Comparison of ENCODE assay signal across 8 cellular contexts in the genomic region with DNA sequence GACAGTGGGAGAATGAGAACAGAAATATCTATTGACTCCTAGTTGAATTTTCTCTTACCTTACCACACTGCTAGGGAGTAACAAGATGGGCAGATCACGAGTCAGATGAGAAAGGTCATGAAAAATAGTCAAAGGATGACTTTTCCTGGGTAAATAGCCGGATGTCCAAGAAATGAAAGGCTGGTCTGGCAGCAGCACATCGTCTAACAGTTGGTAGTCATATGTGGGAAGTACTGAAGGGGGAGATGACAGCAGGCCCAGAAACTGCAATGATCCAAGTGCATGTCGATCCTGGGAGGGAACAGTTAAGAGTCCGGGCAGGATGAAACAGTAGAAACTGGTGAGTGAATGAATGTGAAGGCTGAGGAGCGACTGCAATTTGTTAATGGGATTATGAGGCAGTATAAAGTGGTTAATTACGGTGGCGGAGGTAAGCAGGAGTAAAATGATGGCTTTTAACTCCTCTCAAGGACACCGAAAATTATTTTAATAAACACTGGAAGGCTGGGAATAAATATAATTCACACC. TPM values are rescaled to one million over a fixed set of nuclear protein-coding genes. Genes with fewer than 3 reads are reported as not detected.
A peak's percentile ranks its signal among the peaks of the same experiment; 100 is the strongest.
DNase-seq lines count a peak whose midpoint lies in the region; ATAC-seq and TF ChIP-seq lines count a peak whose summit lies in the region.

No MANE protein-coding gene starts in this region.

- WGBS in liver, result 8% methylated on average over 9 of the region's 9 CpGs
- 1 to 3% methylated on average over 9 of the region's 9 CpGs for WGBS in testis, 2 donors

- H3K36me3 ChIP-seq in CD4-positive, CD25-positive, alpha-beta regulatory T cell (ENCODE audit: control insufficient read depth, insufficient read depth, low read length), result no peaks in the 10 kb centered on the region
- H3K36me3 ChIP-seq in Peyer's patch (no peaks in the 10 kb centered on the region), colonic mucosa (no peaks in the 10 kb centered on the region), liver (ENCODE audit: control insufficient read depth in 4 of 4, insufficient read depth in 3 of 4, low read depth in 1 of 4, low read length in 3 of 4) (no peaks in the 10 kb centered on the region), testis (ENCODE audit: low read depth, missing control alignments) (no peaks in the 10 kb centered on the region)

- intact Hi-C loops in colonic mucosa (cut with DNase I) (no loop called here), testis (cut with DNase I; ENCODE audit: low total_unique reads) (no loop called here)

- H3K27ac ChIP-seq in CD4-positive, CD25-positive, alpha-beta regulatory T cell (ENCODE audit: insufficient read depth, low read length, poor library complexity, severe bottlenecking), result peak overlapping the region; percentile 5
- H3K27ac ChIP-seq in Peyer's patch (peak overlapping the region; percentile 93 to 98 (median 96)), colonic mucosa (peak overlapping the region; percentile 91), liver (ENCODE audit: low read depth in 1 of 2, low read length in 2 of 2) (peak overlapping the region; percentile 92 to 98), testis (peak overlapping the region; percentile 97)

- TF ChIP-seq RAD21 in liver (IDR thresholded peaks at IDR 0.05), result no peak

- H3K4me3 Mint-ChIP-seq in CD4-positive, CD25-positive, alpha-beta regulatory T cell, result peak overlapping the region; percentile 83 to 93 (median 90)

- peak overlapping the region; percentile 78 to 95 (median 94) for H3K27ac Mint-ChIP-seq in CD4-positive, CD25-positive, alpha-beta regulatory T cell

- DNase-seq in CD4-positive, CD25-positive, alpha-beta regulatory T cell, result no peak
- peak; percentile 87 for DNase-seq in HS-27A (ENCODE audit: low read depth)
- no peak for DNase-seq in Peyer's patch
- peak; percentile 27 for DNase-seq in colonic mucosa
- DNase-seq in testis, result peak; percentile 50
- no peak for DNase-seq in SKM-1 treated with dmso at 0.1 percent for 144 hours (lab: John Stamatoyannopoulos, UW; ENCODE audit: unreplicated experiment)

- H3K4me3 ChIP-seq in CD4-positive, CD25-positive, alpha-beta regulatory T cell (ENCODE audit: low read depth, low read length), result peak overlapping the region; percentile 59
- H3K4me3 ChIP-seq in Peyer's patch (peak overlapping the region; percentile 85 to 99 (median 98)), colonic mucosa (peak overlapping the region; percentile 78), liver (ENCODE audit: low read depth in 1 of 3, low read length in 3 of 3) (peak overlapping the region; percentile 74 to 85 (median 74)), testis (peak overlapping the region; percentile 85 to 96)

- ATAC-seq in CD4-positive, CD25-positive, alpha-beta regulatory T cell (ENCODE audit: low read depth in 2 of 2), result no peak
- no peak for ATAC-seq in HG03097 (IDR thresholded peaks at IDR 0.05; ENCODE audit: low FRiP score, unreplicated experiment)

- no peaks in the 10 kb centered on the region for H3K27me3 ChIP-seq in CD4-positive, CD25-positive, alpha-beta regulatory T cell (ENCODE audit: control insufficient read depth, insufficient read depth, low read length)
- H3K27me3 ChIP-seq in Peyer's patch (no peaks in the 10 kb centered on the region), colonic mucosa (no peaks in the 10 kb centered on the region), liver (ENCODE audit: control insufficient read depth in 4 of 4, insufficient read depth in 4 of 4, low read length in 3 of 4) (no peaks in the 10 kb centered on the region), testis (no peaks in the 10 kb centered on the region)

- no peaks in the 10 kb centered on the region for H3K9me3 ChIP-seq in CD4-positive, CD25-positive, alpha-beta regulatory T cell (ENCODE audit: control insufficient read depth in 2 of 2, low read length in 2 of 2)
- H3K9me3 ChIP-seq in Peyer's patch (no peaks in the 10 kb centered on the region), colonic mucosa (no peaks in the 10 kb centered on the region), liver (ENCODE audit: control insufficient read depth in 4 of 4, low read length in 3 of 4) (no peaks in the 10 kb centered on the region), testis (no peaks in the 10 kb centered on the region)

- H3K9ac ChIP-seq in colonic mucosa (ENCODE audit: low read depth in 2 of 2, low read length in 2 of 2) (peak overlapping the region; percentile 58 to 91), liver (ENCODE audit: low read depth in 1 of 2, low read length in 2 of 2) (peak overlapping the region; percentile 49 to 98)

- H3K4me1 Mint-ChIP-seq in CD4-positive, CD25-positive, alpha-beta regulatory T cell, result peaks cover 14 to 41% (median 27%) of the 10 kb centered on the region in 4 donors

- H3K27me3 Mint-ChIP-seq in CD4-positive, CD25-positive, alpha-beta regulatory T cell, result peaks cover 6% of the 10 kb centered on the region

- TF ChIP-seq POLR2A in Peyer's patch (IDR thresholded peaks at IDR 0.05) (no peak), testis (IDR thresholded peaks at IDR 0.05) (no peak)

- H3K36me3 Mint-ChIP-seq in CD4-positive, CD25-positive, alpha-beta regulatory T cell, result no peaks in the 10 kb centered on the region

- H3K4me1 ChIP-seq in CD4-positive, CD25-positive, alpha-beta regulatory T cell (ENCODE audit: control insufficient read depth, insufficient read depth, low read length, poor library complexity, severe bottlenecking), result peaks cover 22% of the 10 kb centered on the region
- H3K4me1 ChIP-seq in Peyer's patch (peaks cover 0 to 27% (median 5%) of the 10 kb centered on the region in 4 donors), colonic mucosa (no peaks in the 10 kb centered on the region), liver (ENCODE audit: control insufficient read depth in 4 of 4, insufficient read depth in 4 of 4, low read length in 3 of 4) (peaks cover 0 to 24% (median 18%) of the 10 kb centered on the region in 4 donors), testis (peaks cover 15% of the 10 kb centered on the region)

- no peaks in the 10 kb centered on the region for H3K9me3 Mint-ChIP-seq in CD4-positive, CD25-positive, alpha-beta regulatory T cell

- TF ChIP-seq CTCF in Peyer's patch (IDR thresholded peaks at IDR 0.05) (no peak), colonic mucosa (IDR thresholded peaks at IDR 0.05) (no peak), liver (IDR thresholded peaks at IDR 0.05; ENCODE audit: low read depth, low read length, missing input control) (no peak), testis (IDR thresholded peaks at IDR 0.05) (no peak)

TF ChIP-seq in liver, 16 proteins besides CTCF, POLR2A, EP300 and RAD21:
- TF ChIP-seq TAF1 (conservative IDR thresholded peaks at IDR 0.05) (no peak), YY1 (IDR thresholded peaks at IDR 0.05) (no peak), NR2F2 (IDR thresholded peaks at IDR 0.05) (no peak)
- TF ChIP-seq, protein P1, sequence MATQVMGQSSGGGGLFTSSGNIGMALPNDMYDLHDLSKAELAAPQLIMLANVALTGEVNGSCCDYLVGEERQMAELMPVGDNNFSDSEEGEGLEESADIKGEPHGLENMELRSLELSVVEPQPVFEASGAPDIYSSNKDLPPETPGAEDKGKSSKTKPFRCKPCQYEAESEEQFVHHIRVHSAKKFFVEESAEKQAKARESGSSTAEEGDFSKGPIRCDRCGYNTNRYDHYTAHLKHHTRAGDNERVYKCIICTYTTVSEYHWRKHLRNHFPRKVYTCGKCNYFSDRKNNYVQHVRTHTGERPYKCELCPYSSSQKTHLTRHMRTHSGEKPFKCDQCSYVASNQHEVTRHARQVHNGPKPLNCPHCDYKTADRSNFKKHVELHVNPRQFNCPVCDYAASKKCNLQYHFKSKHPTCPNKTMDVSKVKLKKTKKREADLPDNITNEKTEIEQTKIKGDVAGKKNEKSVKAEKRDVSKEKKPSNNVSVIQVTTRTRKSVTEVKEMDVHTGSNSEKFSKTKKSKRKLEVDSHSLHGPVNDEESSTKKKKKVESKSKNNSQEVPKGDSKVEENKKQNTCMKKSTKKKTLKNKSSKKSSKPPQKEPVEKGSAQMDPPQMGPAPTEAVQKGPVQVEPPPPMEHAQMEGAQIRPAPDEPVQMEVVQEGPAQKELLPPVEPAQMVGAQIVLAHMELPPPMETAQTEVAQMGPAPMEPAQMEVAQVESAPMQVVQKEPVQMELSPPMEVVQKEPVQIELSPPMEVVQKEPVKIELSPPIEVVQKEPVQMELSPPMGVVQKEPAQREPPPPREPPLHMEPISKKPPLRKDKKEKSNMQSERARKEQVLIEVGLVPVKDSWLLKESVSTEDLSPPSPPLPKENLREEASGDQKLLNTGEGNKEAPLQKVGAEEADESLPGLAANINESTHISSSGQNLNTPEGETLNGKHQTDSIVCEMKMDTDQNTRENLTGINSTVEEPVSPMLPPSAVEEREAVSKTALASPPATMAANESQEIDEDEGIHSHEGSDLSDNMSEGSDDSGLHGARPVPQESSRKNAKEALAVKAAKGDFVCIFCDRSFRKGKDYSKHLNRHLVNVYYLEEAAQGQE (IDR thresholded peaks at IDR 0.05), result peak; percentile 2

RNA-seq across cellular contexts. Expression of a gene that starts 1.2 kb away (rescaled TPM):
- total RNA-seq in CD4-positive, CD25-positive, alpha-beta regulatory T cell, result 46.5 TPM
- 1 to 10 TPM; 5.7 to 7.7 (median 7.1) TPM for polyA plus RNA-seq in CD4-positive, CD25-positive, alpha-beta regulatory T cell
- total RNA-seq in Peyer's patch (100 to 1,000 TPM in 1 of 4 donors, 10 to 100 TPM in 3; 26.5 to 184 (median 31.7) TPM), colonic mucosa (10 to 100 TPM; 26.9 to 41.9 TPM), liver (10 to 100 TPM in 1 of 2 donors, 1 to 10 TPM in 1; 8.0 to 50.2 TPM), testis (100 to 1,000 TPM; 106 to 109 TPM)
- polyA plus RNA-seq in liver (10 to 100 TPM in 1 of 2 donors, 1 to 10 TPM in 1; 6.2 to 12.5 TPM), testis (ENCODE audit: insufficient read depth, low read depth, low replicate concordance) (25.8 TPM)

RNA-seq across cellular contexts. Expression of a gene that starts 40.3 kb away (rescaled TPM):
- total RNA-seq in CD4-positive, CD25-positive, alpha-beta regulatory T cell, result 13.8 TPM
- polyA plus RNA-seq in CD4-positive, CD25-positive, alpha-beta regulatory T cell, result 1 to 10 TPM; 2.6 to 5.6 (median 2.9) TPM
- total RNA-seq in Peyer's patch (10 to 100 TPM; 14.2 to 59.4 (median 25.3) TPM), colonic mucosa (10 to 100 TPM; 19.4 to 28.8 TPM), liver (10 to 100 TPM in 1 of 2 donors, 1 to 10 TPM in 1; 9.3 to 14.2 TPM), testis (10 to 100 TPM; 20.9 to 29.1 TPM)
- polyA plus RNA-seq in liver (1 to 10 TPM; 3.7 to 4.0 TPM), testis (ENCODE audit: insufficient read depth, low read depth, low replicate concordance) (17.2 TPM)

Comparison
In these comparisons a context has a peak if more than half of its experiments do, and no peak if none do; other contexts are left out.
1. DNase-seq: peak in HS-27A (single experiment), colonic mucosa (single experiment) and testis (single experiment); none in CD4-positive, CD25-positive, alpha-beta regulatory T cell (0 of 3), Peyer's patch (0 of 3) and SKM-1 treated with dmso at 0.1 percent for 144 hours (single experiment).
2. H3K27ac ChIP-seq: peak in every context shown above with its lines; median percentile 97 in testis; 96 in Peyer's patch; 95 in liver; 91 in colonic mucosa; 5 in CD4-positive, CD25-positive, alpha-beta regulatory T cell.
3. Peak in every context shown above with its lines, with median percentiles within 50 percentile points of each other: H3K4me3 ChIP-seq.